Comparison of ENCODE assay signal across 14 cellular contexts in genomic region chr2:69100220-69100723, GRCh38.
DNase-seq lines count a peak whose midpoint lies in the region; ATAC-seq and TF ChIP-seq lines count a peak whose summit lies in the region.
"Had no signal": no experiment of that assay in that cellular context is flagged by ENCODE, and none has a peak within 500 bp of the region (broad histone marks: within the 10 kb centered on the region; RNA-seq: fewer than 3 reads in every experiment).

No MANE protein-coding gene starts in this region.

- intact Hi-C loops in heart right ventricle (cut with DNase I): no loop called here
- intact Hi-C loops in sigmoid colon (cut with DNase I): no loop called here

- TF ChIP-seq CTCF in brain microvascular endothelial cell (IDR thresholded peaks at IDR 0.05; ENCODE audit: low read depth, low read length, missing control alignments) (no peak), heart right ventricle (IDR thresholded peaks at IDR 0.05) (no peak), sigmoid colon (IDR thresholded peaks at IDR 0.05) (no peak), GM20000 (IDR thresholded peaks at IDR 0.05; ENCODE audit: extremely low read depth, missing control alignments) (no peak)

- POLR2A ChIA-PET in activated CD8-positive, alpha-beta T cell treated with anti-CD3 and anti-CD28 coated beads, Interleukin-2, amount 10 ng/mL, durations not matched to agents 7 days and 5 days (lab: Charles Lee): no interaction called here

- 52 to 57% methylated on average over 4 of the region's 4 CpGs for WGBS in heart right ventricle, 2 donors
- 74 to 84% methylated on average over 4 of the region's 4 CpGs for WGBS in sigmoid colon, 2 donors

- no peak overlapping the region for H3K27ac Mint-ChIP-seq in activated CD8-positive, alpha-beta T cell treated with anti-CD3 and anti-CD28 coated beads, Interleukin-2, amount 10 ng/mL, durations not matched to agents 7 days and 5 days
- H3K27ac Mint-ChIP-seq: type B pancreatic cell had no signal

- H3K9me3 ChIP-seq in heart right ventricle: no peaks in the 10 kb centered on the region
- H3K9me3 ChIP-seq in sigmoid colon: no peaks in the 10 kb centered on the region
- H3K9me3 ChIP-seq: BLaER1, breast epithelium had no signal

- H3K36me3 ChIP-seq in brain microvascular endothelial cell (replicated peaks): peaks cover 10% of the 10 kb centered on the region
- peaks cover 0 to 12% (median 0%) of the 10 kb centered on the region in 9 donors for H3K36me3 ChIP-seq in heart right ventricle
- peaks cover 4 to 25% (median 9%) of the 10 kb centered on the region in 4 donors for H3K36me3 ChIP-seq in sigmoid colon
- H3K36me3 ChIP-seq: BLaER1, breast epithelium had no signal

- no peak overlapping the region for H3K4me3 Mint-ChIP-seq in activated CD8-positive, alpha-beta T cell treated with anti-CD3 and anti-CD28 coated beads, Interleukin-2, amount 10 ng/mL, durations not matched to agents 7 days and 5 days
- H3K4me3 Mint-ChIP-seq: type B pancreatic cell had no signal

- H3K27me3 ChIP-seq in brain microvascular endothelial cell (replicated peaks) (no peaks in the 10 kb centered on the region), heart right ventricle (no peaks in the 10 kb centered on the region), sigmoid colon (no peaks in the 10 kb centered on the region)
- H3K27me3 ChIP-seq: BLaER1, breast epithelium had no signal

- H3K4me1 ChIP-seq in heart right ventricle (peaks cover 3 to 40% (median 16%) of the 10 kb centered on the region in 9 donors), sigmoid colon (peaks cover 0 to 20% (median 5%) of the 10 kb centered on the region in 4 donors)
- H3K4me1 ChIP-seq: BLaER1, breast epithelium had no signal

- peak overlapping the region; percentile 7 for H3K27ac ChIP-seq in brain microvascular endothelial cell
- H3K27ac ChIP-seq in heart right ventricle: peak overlapping the region in 6 of 10 donors; percentile 25 to 64 (median 44)
- peak overlapping the region in 3 of 4 donors; percentile 0 to 49 (median 47) for H3K27ac ChIP-seq in sigmoid colon
- H3K27ac ChIP-seq: BLaER1 had no signal

- H3K27me3 Mint-ChIP-seq in activated CD8-positive, alpha-beta T cell treated with anti-CD3 and anti-CD28 coated beads, Interleukin-2, amount 10 ng/mL, durations not matched to agents 7 days and 5 days (ENCODE audit: low read depth): peaks cover 7% of the 10 kb centered on the region
- H3K27me3 Mint-ChIP-seq: type B pancreatic cell had no signal

- ATAC-seq in heart right ventricle: peak; percentile 46 to 70 (median 55)
- ATAC-seq in activated CD8-positive, alpha-beta T cell treated with anti-CD3 and anti-CD28 coated beads, Interleukin-2, amount 10 ng/mL, durations not matched to agents 7 days and 5 days: no peak

- CTCF ChIA-PET in activated CD8-positive, alpha-beta T cell treated with anti-CD3 and anti-CD28 coated beads, Interleukin-2, amount 10 ng/mL, durations not matched to agents 7 days and 5 days (lab: Charles Lee): no interaction called here

- DNase-seq in Ammon's horn (ENCODE audit: low spot score): peak; percentile 55
- no peak for DNase-seq in brain microvascular endothelial cell
- no peak for DNase-seq in heart right ventricle
- peak; percentile 74 for DNase-seq in sigmoid colon
- no peak for DNase-seq in GM20000 (ENCODE audit: low spot score)
- no peak for DNase-seq in activated CD8-positive, alpha-beta T cell treated with anti-CD3 and anti-CD28 coated beads, Interleukin-2, amount 10 ng/mL, durations not matched to agents 7 days and 5 days
- no peak for DNase-seq in GM19238 (ENCODE audit: insufficient read length, low spot score)
- no peak for DNase-seq in activated naive CD4-positive, alpha-beta T cell treated with Interleukin-2 at 50 U/mL for 16 hours
- DNase-seq: activated effector memory CD4-positive, alpha-beta T cell treated with anti-CD3 and anti-CD28 coated beads, Interleukin-2, amount 50 U/mL, for 16 hours; DMS79; SIG-M5 had no signal

- no peaks in the 10 kb centered on the region for H3K9me3 Mint-ChIP-seq in activated CD8-positive, alpha-beta T cell treated with anti-CD3 and anti-CD28 coated beads, Interleukin-2, amount 10 ng/mL, durations not matched to agents 7 days and 5 days (ENCODE audit: insufficient read depth)
- H3K9me3 Mint-ChIP-seq: type B pancreatic cell had no signal

- no peak for TF ChIP-seq EP300 in sigmoid colon (IDR thresholded peaks at IDR 0.05)

- in situ Hi-C loops in brain microvascular endothelial cell (cut with HindIII; ENCODE audit: low pct_ligation_motif_present, low sequenced_read_pairs): no loop called here

- H3K4me3 ChIP-seq in brain microvascular endothelial cell (ENCODE audit: low read depth, low read length) (no peak overlapping the region), heart right ventricle (no peak overlapping the region), sigmoid colon (no peak overlapping the region)
- H3K4me3 ChIP-seq: BLaER1, breast epithelium had no signal

- no peaks in the 10 kb centered on the region for H3K4me1 Mint-ChIP-seq in activated CD8-positive, alpha-beta T cell treated with anti-CD3 and anti-CD28 coated beads, Interleukin-2, amount 10 ng/mL, durations not matched to agents 7 days and 5 days (ENCODE audit: low read depth)

- no peak for TF ChIP-seq POLR2A in sigmoid colon (IDR thresholded peaks at IDR 0.05)

- H3K36me3 Mint-ChIP-seq in activated CD8-positive, alpha-beta T cell treated with anti-CD3 and anti-CD28 coated beads, Interleukin-2, amount 10 ng/mL, durations not matched to agents 7 days and 5 days (ENCODE audit: low read depth): no peaks in the 10 kb centered on the region

Comparison
In these comparisons a context has a peak if more than half of its experiments do, and no peak if none do; other contexts are left out.
1. DNase-seq: peak in Ammon's horn (single experiment) and sigmoid colon (single experiment); none in brain microvascular endothelial cell (single experiment), heart right ventricle (0 of 2), GM20000 (single experiment), activated CD8-positive, alpha-beta T cell treated with anti-CD3 and anti-CD28 coated beads, Interleukin-2, amount 10 ng/mL, durations not matched to agents 7 days and 5 days (single experiment), GM19238 (single experiment) and activated naive CD4-positive, alpha-beta T cell treated with Interleukin-2 at 50 U/mL for 16 hours (single experiment).
2. Peak in every context shown above with its lines, with median percentiles within 50 percentile points of each other: H3K27ac ChIP-seq.